Comparison of ENCODE assay signal across 11 cellular contexts in the genomic region with DNA sequence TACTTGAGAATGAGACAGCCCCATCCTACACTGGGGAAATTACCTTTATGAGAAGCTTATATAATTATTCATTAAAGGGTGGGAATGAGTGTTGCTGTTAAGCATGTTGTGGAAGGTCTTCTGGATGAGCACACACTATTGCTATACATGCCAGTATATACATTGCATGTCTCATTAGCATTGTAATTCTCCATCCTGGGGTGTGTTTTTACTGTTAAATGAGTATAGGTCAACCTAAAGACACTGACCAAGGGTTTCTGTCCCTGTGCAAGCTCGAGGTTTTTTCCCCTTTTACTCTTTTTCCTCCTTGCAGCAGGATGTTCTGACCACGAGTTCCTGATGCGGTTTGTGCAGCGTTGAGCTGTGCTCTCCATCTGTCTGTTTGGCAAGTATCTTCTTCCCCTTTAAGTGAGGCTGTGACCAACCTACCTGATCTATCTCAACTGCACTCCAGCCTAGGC. TPM values are rescaled to one million over a fixed set of nuclear protein-coding genes. Genes with fewer than 3 reads are reported as not detected.
DNase-seq lines count a peak whose midpoint lies in the region; ATAC-seq and TF ChIP-seq lines count a peak whose summit lies in the region.
"Had no signal": no experiment of that assay in that cellular context is flagged by ENCODE, and none has a peak within 500 bp of the region (broad histone marks: within the 10 kb centered on the region; RNA-seq: fewer than 3 reads in every experiment).

No MANE protein-coding gene starts in this region.

- H3K9ac ChIP-seq in GM23248: no peak overlapping the region

- DNase-seq in KG1 (lab: John Stamatoyannopoulos, UW) (peak; percentile 46), NCI-H526 treated with DMSO at 0.1 percent for 48 hours (lab: John Stamatoyannopoulos, UW) (no peak), GM23248 (no peak), NCI-H510A (lab: John Stamatoyannopoulos, UW) (no peak), lower leg skin (ENCODE audit: low spot score in 2 of 2) (no peak)
- DNase-seq in effector memory CD8-positive, alpha-beta T cell: no peak

- H3K36me3 Mint-ChIP-seq in effector memory CD8-positive, alpha-beta T cell (ENCODE audit: insufficient read depth): peaks cover 3% of the 10 kb centered on the region

- H3K27me3 Mint-ChIP-seq in effector memory CD8-positive, alpha-beta T cell: no peaks in the 10 kb centered on the region

- H3K4me1 ChIP-seq in DOHH2 (ENCODE audit: control insufficient read depth, low read length): peaks cover 17% of the 10 kb centered on the region
- no peaks in the 10 kb centered on the region for H3K4me1 ChIP-seq in GM23248 (ENCODE audit: insufficient read depth)

- peaks cover 11 to 15% of the 10 kb centered on the region in 2 donors for H3K4me1 Mint-ChIP-seq in effector memory CD8-positive, alpha-beta T cell (ENCODE audit: low read depth in 2 of 2)

- H3K9me3 ChIP-seq in DOHH2 (ENCODE audit: control insufficient read depth, insufficient read depth, low read length) (no peaks in the 10 kb centered on the region; the same call in 1 of the 2 replicates), GM23248 (ENCODE audit: low read depth) (no peaks in the 10 kb centered on the region)

- H3F3A ChIP-seq in DOHH2 (ENCODE audit: control insufficient read depth, insufficient read depth) (peaks cover 9% of the 10 kb centered on the region), GM23248 (ENCODE audit: insufficient read depth) (no peaks in the 10 kb centered on the region)

- intact Hi-C loops in lower leg skin (cut with DNase I; ENCODE audit: low total_unique reads): no loop called here

- peak overlapping the region; percentile 3 to 7 for H3K4me3 Mint-ChIP-seq in effector memory CD8-positive, alpha-beta T cell

- H3K27ac Mint-ChIP-seq in effector memory CD8-positive, alpha-beta T cell: no peak overlapping the region

- no peaks in the 10 kb centered on the region for H3K9me2 ChIP-seq in DOHH2 (replicated peaks; ENCODE audit: control insufficient read depth, low read length)
- H3K9me2 ChIP-seq in GM23248 (ENCODE audit: insufficient read depth): no peaks in the 10 kb centered on the region

- H3K27me3 ChIP-seq in DOHH2 (ENCODE audit: control insufficient read depth, low read length): no peaks in the 10 kb centered on the region
- no peaks in the 10 kb centered on the region for H3K27me3 ChIP-seq in GM23248 (replicated peaks; ENCODE audit: insufficient read depth)

- H4K20me1 ChIP-seq in DOHH2 (ENCODE audit: control insufficient read depth, insufficient read depth, low read depth, low read length) (no peaks in the 10 kb centered on the region), GM23248 (ENCODE audit: insufficient read depth) (no peaks in the 10 kb centered on the region)

- H3K4me3 ChIP-seq in DOHH2 (ENCODE audit: low read length) (no peak overlapping the region), GM23248 (no peak overlapping the region), lower leg skin (ENCODE audit: low read depth, poor library complexity, severe bottlenecking) (no peak overlapping the region)
- H3K4me3 ChIP-seq: SK-N-MC had no signal

- peaks cover 13% of the 10 kb centered on the region for H3K36me3 ChIP-seq in DOHH2 (ENCODE audit: control insufficient read depth, low read length)
- H3K36me3 ChIP-seq in GM23248 (ENCODE audit: low read depth): peaks cover 6% of the 10 kb centered on the region; the same call in 1 of the 2 replicates

- H3K9me3 Mint-ChIP-seq in effector memory CD8-positive, alpha-beta T cell: no peaks in the 10 kb centered on the region

- H3K4me2 ChIP-seq in DOHH2 (ENCODE audit: low read length) (peak overlapping the region; percentile 45), GM23248 (ENCODE audit: unreplicated experiment) (no peak overlapping the region)

- TF ChIP-seq CTCF in DOHH2 (IDR thresholded peaks at IDR 0.05; ENCODE audit: low read depth, low read length, poor library complexity, severe bottlenecking) (no peak), lower leg skin (IDR thresholded peaks at IDR 0.05) (no peak)

- in situ Hi-C loops in GM23248 (cut with MboI): no loop called here

- WGBS in GM23248 (ENCODE audit: low coverage in 1 of 2, low lambda C conversion rate in 2 of 2, missing lambda C conversion rate in 2 of 2), 2 experiments: 31 to 47% methylated on average over 4 of the region's 4 CpGs
- 62 to 77% methylated on average over 4 of the region's 4 CpGs for WGBS in lower leg skin, 2 donors

- H2AFZ ChIP-seq in GM23248: no peak overlapping the region

- ATAC-seq in GM19452 (IDR thresholded peaks at IDR 0.05; ENCODE audit: unreplicated experiment): peak; percentile 83
- ATAC-seq in effector memory CD8-positive, alpha-beta T cell (replicated peaks): peak; percentile 61

- H3K27ac ChIP-seq in DOHH2 (ENCODE audit: low read depth, low read length) (0 out of 2 replicates have a peak overlapping the region, but pooled peaks have one; percentile 1), GM23248 (no peak overlapping the region)
- H3K27ac ChIP-seq: SK-N-MC had no signal

- TF ChIP-seq POLR2A in lower leg skin (IDR thresholded peaks at IDR 0.05): no peak

- no peaks in the 10 kb centered on the region for H3K79me2 ChIP-seq in DOHH2 (ENCODE audit: control insufficient read depth, low read length)
- H3K79me2 ChIP-seq in GM23248 (ENCODE audit: insufficient read depth): no peaks in the 10 kb centered on the region

RNA-seq across cellular contexts. Expression of a gene that starts 7.2 kb away (rescaled TPM):
- total RNA-seq in GM23248 (2014; rRNA removed; shearing (Covaris generic)): 24.4 and 28.2 TPM in 2 replicates
- 49.6 and 50.1 TPM in 2 replicates for polyA plus RNA-seq in GM23248 (2016; fragmentation: Nextera tagmentation; extraction: Ambion mirVana)
- total RNA-seq in lower leg skin: 10 to 100 TPM in 3 of 4 donors, 1 to 10 TPM in 1; 5.9 to 21.1 (median 12.6) TPM

RNA-seq across cellular contexts. Expression of a gene that starts 15.9 kb away (rescaled TPM):
- 31.1 and 35.8 TPM in 2 replicates for total RNA-seq in GM23248 (2014; rRNA removed; shearing (Covaris generic))
- polyA plus RNA-seq in GM23248 (2016; fragmentation: Nextera tagmentation; extraction: Ambion mirVana): 37.7 and 37.8 TPM in 2 replicates
- 10 to 100 TPM in 3 of 4 donors, 1 to 10 TPM in 1; 7.6 to 24.8 (median 13.1) TPM for total RNA-seq in lower leg skin

RNA-seq across cellular contexts. Expression of a gene that starts 40.4 kb away (rescaled TPM):
- 0.11 and 0.13 TPM in 2 replicates for total RNA-seq in GM23248 (2014; rRNA removed; shearing (Covaris generic))
- polyA plus RNA-seq in GM23248 (2016; fragmentation: Nextera tagmentation; extraction: Ambion mirVana): 0.13 and 0.51 TPM in 2 replicates
- under 1 TPM in 3 of 4 donors, not detected in 1; 0.05 to 0.08 (median 0.06) TPM for total RNA-seq in lower leg skin

RNA-seq across cellular contexts. Expression of a gene that starts 42.3 kb away (rescaled TPM):
- 10.3 and 22.0 TPM in 2 replicates for total RNA-seq in GM23248 (2014; rRNA removed; shearing (Covaris generic))
- 2.0 and 2.3 TPM in 2 replicates for polyA plus RNA-seq in GM23248 (2016; fragmentation: Nextera tagmentation; extraction: Ambion mirVana)
- 10 to 100 TPM; 12.8 to 18.5 (median 16.2) TPM for total RNA-seq in lower leg skin

RNA-seq across cellular contexts. Expression of a gene that starts 47.6 kb away (rescaled TPM):
- not detected in 2 replicates for total RNA-seq in GM23248 (2014; rRNA removed; shearing (Covaris generic))
- polyA plus RNA-seq in GM23248 (2016; fragmentation: Nextera tagmentation; extraction: Ambion mirVana): not detected in 2 replicates
- total RNA-seq in lower leg skin: 1 to 10 TPM in 1 of 4 donors, not detected in 3; 3.1 TPM
- total RNA-seq: dermis microvascular lymphatic vessel endothelial cell, myocyte had no signal
